Comparison of ENCODE assay signal across 10 cellular contexts in genomic region chr20:64102647-64103354, GRCh38. TPM values are rescaled to one million over a fixed set of nuclear protein-coding genes. Genes with fewer than 3 reads are reported as not detected.
A peak's percentile ranks its signal among the peaks of the same experiment; 100 is the strongest.
DNase-seq lines count a peak whose midpoint lies in the region; TF ChIP-seq lines count a peak whose summit lies in the region.
"Had no signal": no experiment of that assay in that cellular context is flagged by ENCODE, and none has a peak within 500 bp of the region (broad histone marks: within the 10 kb centered on the region; RNA-seq: fewer than 3 reads in every experiment).

No MANE protein-coding gene starts in this region.

- H3K27ac Mint-ChIP-seq in endodermal cell, result no peak overlapping the region

- H3K27me3 ChIP-seq in HAP-1 (ENCODE audit: low read depth), result no peaks in the 10 kb centered on the region
- peaks cover 33% of the 10 kb centered on the region for H3K27me3 ChIP-seq in endodermal cell (ENCODE audit: control insufficient read depth, insufficient read depth, low read length, poor library complexity, severe bottlenecking)

- H3K4me3 ChIP-seq in HAP-1 (peak overlapping the region; percentile 56), endodermal cell (ENCODE audit: low read length) (peak overlapping the region; percentile 77)

- DNase-seq in HAP-1 (ENCODE audit: low spot score in 2 of 2) (peak; percentile 52 to 73), NCI-H2227 treated with DMSO at 0.1 percent for 48 hours (lab: John Stamatoyannopoulos, UW) (peak; percentile 55), endodermal cell (peak; percentile 84), posterior cingulate gyrus (peak in 8 of 10 donors; percentile 10 to 95 (median 74)), pons (ENCODE audit: low spot score) (no peak), kidney glomerular epithelial cell (lab: John Stamatoyannopoulos, UW) (no peak), COLO829 (ENCODE audit: low spot score) (no peak), putamen (ENCODE audit: low spot score) (no peak)

- in situ Hi-C loops in HAP-1 (cut with MboI; ENCODE audit: low sequenced_read_pairs), result no loop called here

- intact Hi-C loops in posterior cingulate gyrus (cut with DNase I), result no loop called here

- TF ChIP-seq CTCF in endodermal cell (conservative IDR thresholded peaks at IDR 0.05), result no peak

- H3K4me3 Mint-ChIP-seq in endodermal cell, result peak overlapping the region; percentile 63

- H3K27me3 Mint-ChIP-seq in endodermal cell (ENCODE audit: insufficient read depth), result peaks cover 28% of the 10 kb centered on the region

- H3K9ac ChIP-seq in endodermal cell (ENCODE audit: extremely low read depth, low read length, poor library complexity, severe bottlenecking), result peak overlapping the region; percentile 20

- H3K4me1 ChIP-seq in HAP-1 (peaks cover 5% of the 10 kb centered on the region; the same call in 1 of the 2 replicates), endodermal cell (ENCODE audit: control insufficient read depth, insufficient read depth, low read length) (no peaks in the 10 kb centered on the region)

- H3K4me1 Mint-ChIP-seq in endodermal cell, result no peaks in the 10 kb centered on the region

- no peaks in the 10 kb centered on the region for H3K36me3 Mint-ChIP-seq in endodermal cell (ENCODE audit: low read depth)

- H3K27ac ChIP-seq in endodermal cell (ENCODE audit: low read depth, low read length), result no peak overlapping the region
- H3K27ac ChIP-seq: SK-N-MC had no signal

- H3K9me3 ChIP-seq in HAP-1 (no peaks in the 10 kb centered on the region), endodermal cell (ENCODE audit: control insufficient read depth, low read length) (no peaks in the 10 kb centered on the region)

- H3K9me3 Mint-ChIP-seq in endodermal cell, result no peaks in the 10 kb centered on the region

- no peaks in the 10 kb centered on the region for H3K36me3 ChIP-seq in HAP-1 (replicated peaks)
- no peaks in the 10 kb centered on the region for H3K36me3 ChIP-seq in endodermal cell (ENCODE audit: control insufficient read depth, insufficient read depth, low read length)

- 40 to 45% methylated on average over 18 to 27 of the region's 30 CpGs for WGBS in endodermal cell (ENCODE audit: insufficient coverage in 1 of 2, insufficient read length in 1 of 2), 2 experiments

RNA-seq across cellular contexts. Expression of gene NPBWR2, which starts 4.6 kb away (rescaled TPM):
- not detected for total RNA-seq in endodermal cell
- not detected for polyA plus RNA-seq in endodermal cell (2013, experiment 1 of 2)
- polyA plus RNA-seq in endodermal cell (2013, experiment 2 of 2), result not detected
- total RNA-seq: omental fat pad had no signal

RNA-seq across cellular contexts. Expression of gene LKAAEAR1, which starts 18.6 kb away (rescaled TPM):
- not detected for total RNA-seq in endodermal cell
- polyA plus RNA-seq in endodermal cell (2013, experiment 1 of 2), result not detected
- not detected for polyA plus RNA-seq in endodermal cell (2013, experiment 2 of 2)

RNA-seq across cellular contexts. Expression of gene OPRL1, which starts 22.9 kb away (rescaled TPM):
- total RNA-seq in endodermal cell, result 1 to 10 TPM; 4.1 to 5.5 TPM
- 3.0 TPM for polyA plus RNA-seq in endodermal cell (2013, experiment 1 of 2)
- polyA plus RNA-seq in endodermal cell (2013, experiment 2 of 2), result 2.8 TPM

RNA-seq across cellular contexts. Expression of gene RGS19, which starts 23.5 kb away (rescaled TPM):
- 10 to 100 TPM; 14.6 to 15.8 TPM for total RNA-seq in endodermal cell
- 10.7 TPM for polyA plus RNA-seq in endodermal cell (2013, experiment 1 of 2)
- 10.8 TPM for polyA plus RNA-seq in endodermal cell (2013, experiment 2 of 2)

RNA-seq across cellular contexts. Expression of gene TCEA2, which starts 39.8 kb away (rescaled TPM):
- total RNA-seq in endodermal cell, result 100 to 1,000 TPM in 1 of 2 donors, 10 to 100 TPM in 1; 64.3 to 110 TPM
- 82.9 TPM for polyA plus RNA-seq in endodermal cell (2013, experiment 1 of 2)
- polyA plus RNA-seq in endodermal cell (2013, experiment 2 of 2), result 77.1 TPM

Comparison
In these comparisons a context has a peak if more than half of its experiments do, and no peak if none do; other contexts are left out.
1. DNase-seq: peak in HAP-1 (2 of 2), NCI-H2227 treated with DMSO at 0.1 percent for 48 hours (single experiment), endodermal cell (single experiment) and posterior cingulate gyrus (8 of 10); none in pons (single experiment), kidney glomerular epithelial cell (single experiment), COLO829 (single experiment) and putamen (single experiment).